Comparison of ENCODE assay signal across 8 cellular contexts in genomic region chr5:119275146-119275872, GRCh38.
DNase-seq lines count a peak whose midpoint lies in the region; ATAC-seq, FAIRE-seq and TF ChIP-seq lines count a peak whose summit lies in the region.

No MANE protein-coding gene starts in this region.

- H2AFZ ChIP-seq in endothelial cell of umbilical vein (ENCODE audit: low read depth, low read length): peak overlapping the region; percentile 15

- DNase-seq in NCI-H226 (peak; percentile 74), endothelial cell of umbilical vein (ENCODE audit: low read depth, low spot score) (no peak), NCI-H1092 (lab: John Stamatoyannopoulos, UW) (no peak), NCI-H187 (lab: John Stamatoyannopoulos, UW) (no peak), NCI-H2029 (lab: John Stamatoyannopoulos, UW) (no peak)
- no peak for DNase-seq in stimulated activated CD4-positive, alpha-beta T cell treated with anti-CD3 and anti-CD28 coated beads, Interleukin-4, amount 100 ng/mL, for 24 hours

- peak overlapping the region; percentile 44 for H3K27ac ChIP-seq in endothelial cell of umbilical vein (ENCODE audit: insufficient read depth, low read depth, low read length)

- ATAC-seq in GM18502 (IDR thresholded peaks at IDR 0.05; ENCODE audit: poor library complexity, unreplicated experiment) (peak; percentile 20), HG02571 (IDR thresholded peaks at IDR 0.05; ENCODE audit: unreplicated experiment) (peak; percentile 12)

- intact Hi-C loops in endothelial cell of umbilical vein (cut with micrococcal nuclease): no loop called here

- TF ChIP-seq POLR2A in endothelial cell of umbilical vein (IDR thresholded peaks at IDR 0.05; ENCODE audit: low read depth, low read length): no peak

- no peak for FAIRE-seq in endothelial cell of umbilical vein (lab: Jason Lieb, UNC)

- TF ChIP-seq CTCF in endothelial cell of umbilical vein (IDR thresholded peaks at IDR 0.05; ENCODE audit: extremely low read depth in 1 of 2, insufficient read depth in 1 of 2, low read depth in 1 of 2, low read length in 2 of 2): no peak

- H3K79me2 ChIP-seq in endothelial cell of umbilical vein (ENCODE audit: control insufficient read depth, insufficient read depth, low read length): no peaks in the 10 kb centered on the region

- H3K27me3 ChIP-seq in endothelial cell of umbilical vein (ENCODE audit: control insufficient read depth in 2 of 2, insufficient read depth in 2 of 2, low read length in 2 of 2): no peaks in the 10 kb centered on the region

- H3K9me1 ChIP-seq in endothelial cell of umbilical vein (replicated peaks; ENCODE audit: control insufficient read depth, extremely low read depth, insufficient read depth, low read length): no peaks in the 10 kb centered on the region

- POLR2A ChIA-PET in endothelial cell of umbilical vein (lab: Charles Lee): interaction anchor here (0.6 to 1.0 kb wide), 2 partner anchors 29 to 49 kb away, joined by 5 to 6 read pairs; no protein-coding TSS in a partner anchor

- CTCF ChIA-PET in endothelial cell of umbilical vein (lab: Charles Lee): interaction anchor here (0.7 to 3.5 kb wide), 12 partner anchors 11 to 160 kb away, joined by 3 to 25 read pairs (median 4); no protein-coding TSS in a partner anchor

- no peak overlapping the region for H3K4me3 ChIP-seq in endothelial cell of umbilical vein (replicated peaks in 1 of 3; ENCODE audit: insufficient read depth in 1 of 3, low read depth in 1 of 3, low read length in 3 of 3)

- dilution Hi-C loops in endothelial cell of umbilical vein (cut with MboI; ENCODE audit: extremely low pct_ligation_motif_present, low sequenced_read_pairs): no loop called here

- no TSS peak for BruUV-seq in endothelial cell of umbilical vein (replicated peaks; lab: Mats Ljungman, UMichigan)

- peak overlapping the region; percentile 48 for H3K4me2 ChIP-seq in endothelial cell of umbilical vein (ENCODE audit: insufficient read depth, low read length)

- H3K4me1 ChIP-seq in endothelial cell of umbilical vein (ENCODE audit: control insufficient read depth, extremely low read depth, insufficient read depth, low read length): peaks cover 16% of the 10 kb centered on the region

- H3K9ac ChIP-seq in endothelial cell of umbilical vein (replicated peaks; ENCODE audit: extremely low read depth, insufficient read depth, low read length): no peak overlapping the region

- no peaks in the 10 kb centered on the region for H4K20me1 ChIP-seq in endothelial cell of umbilical vein (replicated peaks; ENCODE audit: control insufficient read depth, extremely low read depth, insufficient read depth, low read length)

- H3K36me3 ChIP-seq in endothelial cell of umbilical vein (ENCODE audit: control insufficient read depth in 2 of 2, extremely low read depth in 1 of 2, insufficient read depth in 2 of 2, low read length in 2 of 2): no peaks in the 10 kb centered on the region

- no peaks in the 10 kb centered on the region for H3K9me3 ChIP-seq in endothelial cell of umbilical vein (replicated peaks; ENCODE audit: control insufficient read depth, insufficient read depth, low read length)

TF ChIP-seq in endothelial cell of umbilical vein, 7 proteins besides CTCF, POLR2A, EP300 and RAD21:
- no peak for TF ChIP-seq GATA2 (IDR thresholded peaks at IDR 0.05; ENCODE audit: insufficient read depth, insufficient read length, low read depth, low read length)
- TF ChIP-seq POLR2AphosphoS5 (IDR thresholded peaks at IDR 0.05; ENCODE audit: insufficient read depth, low read depth, low read length): no peak
- TF ChIP-seq JUN (IDR thresholded peaks at IDR 0.05; ENCODE audit: borderline replicate concordance, insufficient read depth, insufficient read length, low read depth): no peak
- TF ChIP-seq, protein P1, sequence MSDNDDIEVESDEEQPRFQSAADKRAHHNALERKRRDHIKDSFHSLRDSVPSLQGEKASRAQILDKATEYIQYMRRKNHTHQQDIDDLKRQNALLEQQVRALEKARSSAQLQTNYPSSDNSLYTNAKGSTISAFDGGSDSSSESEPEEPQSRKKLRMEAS (IDR thresholded peaks at IDR 0.05; ENCODE audit: insufficient read depth, insufficient read length): no peak
- no peak for TF ChIP-seq MYC (IDR thresholded peaks at IDR 0.05; ENCODE audit: low read depth, low read length)
- no peak for TF ChIP-seq FOS (IDR thresholded peaks at IDR 0.05; ENCODE audit: borderline replicate concordance, insufficient read depth, low read length)
- no peak for TF ChIP-seq EZH2 (IDR thresholded peaks at IDR 0.05; ENCODE audit: borderline replicate concordance, low read depth, low read length, severe bottlenecking)
